Comparison of ENCODE assay signal across 1 cellular context in the genomic region with DNA sequence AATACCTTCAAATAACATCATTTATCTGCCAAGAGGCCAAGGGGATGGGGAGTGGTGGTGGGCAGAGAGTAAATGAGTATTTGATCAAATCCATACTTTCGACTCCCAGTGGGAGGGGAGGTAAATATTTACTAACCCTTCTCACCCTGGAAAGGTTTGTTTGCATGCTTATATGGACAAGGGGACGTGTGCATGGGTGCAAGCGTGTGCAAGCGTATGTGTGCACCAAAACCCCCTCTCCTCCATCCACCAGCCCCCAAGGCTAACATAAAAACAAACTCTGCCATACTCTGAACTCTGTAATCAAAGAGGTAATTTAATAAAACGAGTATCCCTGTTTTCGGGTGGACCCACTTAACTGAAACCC.
TF ChIP-seq lines count a peak whose summit lies in the region.

No MANE protein-coding gene starts in this region.

TF ChIP-seq in HepG2, 621 proteins besides CTCF, POLR2A, EP300 and RAD21 (continued from another document and continues in another):
- TF ChIP-seq, protein P1, sequence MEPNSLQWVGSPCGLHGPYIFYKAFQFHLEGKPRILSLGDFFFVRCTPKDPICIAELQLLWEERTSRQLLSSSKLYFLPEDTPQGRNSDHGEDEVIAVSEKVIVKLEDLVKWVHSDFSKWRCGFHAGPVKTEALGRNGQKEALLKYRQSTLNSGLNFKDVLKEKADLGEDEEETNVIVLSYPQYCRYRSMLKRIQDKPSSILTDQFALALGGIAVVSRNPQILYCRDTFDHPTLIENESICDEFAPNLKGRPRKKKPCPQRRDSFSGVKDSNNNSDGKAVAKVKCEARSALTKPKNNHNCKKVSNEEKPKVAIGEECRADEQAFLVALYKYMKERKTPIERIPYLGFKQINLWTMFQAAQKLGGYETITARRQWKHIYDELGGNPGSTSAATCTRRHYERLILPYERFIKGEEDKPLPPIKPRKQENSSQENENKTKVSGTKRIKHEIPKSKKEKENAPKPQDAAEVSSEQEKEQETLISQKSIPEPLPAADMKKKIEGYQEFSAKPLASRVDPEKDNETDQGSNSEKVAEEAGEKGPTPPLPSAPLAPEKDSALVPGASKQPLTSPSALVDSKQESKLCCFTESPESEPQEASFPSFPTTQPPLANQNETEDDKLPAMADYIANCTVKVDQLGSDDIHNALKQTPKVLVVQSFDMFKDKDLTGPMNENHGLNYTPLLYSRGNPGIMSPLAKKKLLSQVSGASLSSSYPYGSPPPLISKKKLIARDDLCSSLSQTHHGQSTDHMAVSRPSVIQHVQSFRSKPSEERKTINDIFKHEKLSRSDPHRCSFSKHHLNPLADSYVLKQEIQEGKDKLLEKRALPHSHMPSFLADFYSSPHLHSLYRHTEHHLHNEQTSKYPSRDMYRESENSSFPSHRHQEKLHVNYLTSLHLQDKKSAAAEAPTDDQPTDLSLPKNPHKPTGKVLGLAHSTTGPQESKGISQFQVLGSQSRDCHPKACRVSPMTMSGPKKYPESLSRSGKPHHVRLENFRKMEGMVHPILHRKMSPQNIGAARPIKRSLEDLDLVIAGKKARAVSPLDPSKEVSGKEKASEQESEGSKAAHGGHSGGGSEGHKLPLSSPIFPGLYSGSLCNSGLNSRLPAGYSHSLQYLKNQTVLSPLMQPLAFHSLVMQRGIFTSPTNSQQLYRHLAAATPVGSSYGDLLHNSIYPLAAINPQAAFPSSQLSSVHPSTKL (CRISPR knock-in tag; IDR thresholded peaks at IDR 0.05), result peak; percentile 83
- TF ChIP-seq SRF (IDR thresholded peaks at IDR 0.05; ENCODE audit: low read depth, low read length) (0 out of 2 replicates have a peak, but pooled peaks have one; percentile 36), MIXL1 (CRISPR knock-in tag; IDR thresholded peaks at IDR 0.05) (peak; percentile 81; the same call in 1 of the 2 replicates), SOX6 (IDR thresholded peaks at IDR 0.05) (no peak), SOX6 (CRISPR knock-in tag; IDR thresholded peaks at IDR 0.05) (peak; percentile 57), HOXA3 (CRISPR knock-in tag; IDR thresholded peaks at IDR 0.05) (no peak), ZNF605 (CRISPR knock-in tag; IDR thresholded peaks at IDR 0.05) (peak; percentile 73; the same call in 1 of the 2 replicates), RNF2 (conservative IDR thresholded peaks at IDR 0.05; ENCODE audit: low read depth) (no peak), BCL6 (CRISPR knock-in tag; IDR thresholded peaks at IDR 0.05) (peak; percentile 81), ZNF878 (CRISPR knock-in tag; IDR thresholded peaks at IDR 0.05) (peak; percentile 83; the same call in 1 of the 2 replicates), TCF7 (IDR thresholded peaks at IDR 0.05; ENCODE audit: low read depth) (no peak), GABPA (IDR thresholded peaks at IDR 0.05; ENCODE audit: low read depth, low read length) (no peak), GABPA (CRISPR knock-in tag; IDR thresholded peaks at IDR 0.05; ENCODE audit: low read depth) (peak; percentile 12; the same call in 1 of the 2 replicates), MXD4 (CRISPR knock-in tag; IDR thresholded peaks at IDR 0.05) (no peak), SP5 (CRISPR knock-in tag; IDR thresholded peaks at IDR 0.05; ENCODE audit: borderline replicate concordance, low read depth) (peak; percentile 100), HMG20A (CRISPR knock-in tag; IDR thresholded peaks at IDR 0.05; ENCODE audit: borderline replicate concordance) (peak; percentile 92), PPARG (CRISPR knock-in tag; conservative IDR thresholded peaks at IDR 0.05) (peak; percentile 63), ZNF724P (CRISPR knock-in tag; IDR thresholded peaks at IDR 0.05; ENCODE audit: borderline replicate concordance) (no peak), SAP130 (CRISPR knock-in tag; IDR thresholded peaks at IDR 0.05; ENCODE audit: low read depth) (peak; percentile 34; the same call in 1 of the 2 replicates), ONECUT2 (CRISPR knock-in tag; IDR thresholded peaks at IDR 0.05) (0 out of 2 replicates have a peak, but pooled peaks have one; percentile 43), ZNF614 (CRISPR knock-in tag; IDR thresholded peaks at IDR 0.05; ENCODE audit: borderline replicate concordance) (peak; percentile 44), MYNN (CRISPR knock-in tag; IDR thresholded peaks at IDR 0.05; ENCODE audit: low read depth) (no peak), FOXA1 (IDR thresholded peaks at IDR 0.05) (peak; percentile 55; the same call in 1 of the 2 replicates), FOXA1 (CRISPR knock-in tag; IDR thresholded peaks at IDR 0.05) (peak; percentile 84), SOX13 (IDR thresholded peaks at IDR 0.05) (no peak), SOX13 (CRISPR knock-in tag; conservative IDR thresholded peaks at IDR 0.05 in 1 of 2, IDR thresholded peaks at IDR 0.05 in 1 of 2) (peak in 1 of 2 experiments; percentile 74; a peak in 2 of 4 replicates), FOXA3 (CRISPR knock-in tag; IDR thresholded peaks at IDR 0.05) (peak; percentile 96), TARDBP (CRISPR knock-in tag; IDR thresholded peaks at IDR 0.05) (0 out of 2 replicates have a peak, but pooled peaks have one; percentile 31), ZNF780A (CRISPR knock-in tag; IDR thresholded peaks at IDR 0.05) (0 out of 2 replicates have a peak, but pooled peaks have one; percentile 39), EEA1 (CRISPR knock-in tag; IDR thresholded peaks at IDR 0.05; ENCODE audit: borderline replicate concordance) (no peak), GATAD1 (CRISPR knock-in tag; IDR thresholded peaks at IDR 0.05) (0 out of 2 replicates have a peak, but pooled peaks have one; percentile 15), TBX2 (CRISPR knock-in tag; IDR thresholded peaks at IDR 0.05; ENCODE audit: borderline replicate concordance) (peak; percentile 90; the same call in 1 of the 2 replicates), IRF2 (CRISPR knock-in tag; IDR thresholded peaks at IDR 0.05) (peak; percentile 63; the same call in 1 of the 2 replicates), ZC3H4 (CRISPR knock-in tag; IDR thresholded peaks at IDR 0.05; ENCODE audit: borderline replicate concordance) (no peak), HDAC1 (CRISPR knock-in tag; IDR thresholded peaks at IDR 0.05) (peak; percentile 40; the same call in 1 of the 2 replicates)
- TF ChIP-seq, protein P2, sequence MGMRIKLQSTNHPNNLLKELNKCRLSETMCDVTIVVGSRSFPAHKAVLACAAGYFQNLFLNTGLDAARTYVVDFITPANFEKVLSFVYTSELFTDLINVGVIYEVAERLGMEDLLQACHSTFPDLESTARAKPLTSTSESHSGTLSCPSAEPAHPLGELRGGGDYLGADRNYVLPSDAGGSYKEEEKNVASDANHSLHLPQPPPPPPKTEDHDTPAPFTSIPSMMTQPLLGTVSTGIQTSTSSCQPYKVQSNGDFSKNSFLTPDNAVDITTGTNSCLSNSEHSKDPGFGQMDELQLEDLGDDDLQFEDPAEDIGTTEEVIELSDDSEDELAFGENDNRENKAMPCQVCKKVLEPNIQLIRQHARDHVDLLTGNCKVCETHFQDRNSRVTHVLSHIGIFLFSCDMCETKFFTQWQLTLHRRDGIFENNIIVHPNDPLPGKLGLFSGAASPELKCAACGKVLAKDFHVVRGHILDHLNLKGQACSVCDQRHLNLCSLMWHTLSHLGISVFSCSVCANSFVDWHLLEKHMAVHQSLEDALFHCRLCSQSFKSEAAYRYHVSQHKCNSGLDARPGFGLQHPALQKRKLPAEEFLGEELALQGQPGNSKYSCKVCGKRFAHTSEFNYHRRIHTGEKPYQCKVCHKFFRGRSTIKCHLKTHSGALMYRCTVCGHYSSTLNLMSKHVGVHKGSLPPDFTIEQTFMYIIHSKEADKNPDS (CRISPR knock-in tag; IDR thresholded peaks at IDR 0.05), result peak; percentile 96; the same call in 1 of the 2 replicates
- TF ChIP-seq, protein P3, sequence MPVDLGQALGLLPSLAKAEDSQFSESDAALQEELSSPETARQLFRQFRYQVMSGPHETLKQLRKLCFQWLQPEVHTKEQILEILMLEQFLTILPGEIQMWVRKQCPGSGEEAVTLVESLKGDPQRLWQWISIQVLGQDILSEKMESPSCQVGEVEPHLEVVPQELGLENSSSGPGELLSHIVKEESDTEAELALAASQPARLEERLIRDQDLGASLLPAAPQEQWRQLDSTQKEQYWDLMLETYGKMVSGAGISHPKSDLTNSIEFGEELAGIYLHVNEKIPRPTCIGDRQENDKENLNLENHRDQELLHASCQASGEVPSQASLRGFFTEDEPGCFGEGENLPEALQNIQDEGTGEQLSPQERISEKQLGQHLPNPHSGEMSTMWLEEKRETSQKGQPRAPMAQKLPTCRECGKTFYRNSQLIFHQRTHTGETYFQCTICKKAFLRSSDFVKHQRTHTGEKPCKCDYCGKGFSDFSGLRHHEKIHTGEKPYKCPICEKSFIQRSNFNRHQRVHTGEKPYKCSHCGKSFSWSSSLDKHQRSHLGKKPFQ (CRISPR knock-in tag; IDR thresholded peaks at IDR 0.05; ENCODE audit: insufficient replicate concordance), result peak; percentile 22
- TF ChIP-seq, protein P4, sequence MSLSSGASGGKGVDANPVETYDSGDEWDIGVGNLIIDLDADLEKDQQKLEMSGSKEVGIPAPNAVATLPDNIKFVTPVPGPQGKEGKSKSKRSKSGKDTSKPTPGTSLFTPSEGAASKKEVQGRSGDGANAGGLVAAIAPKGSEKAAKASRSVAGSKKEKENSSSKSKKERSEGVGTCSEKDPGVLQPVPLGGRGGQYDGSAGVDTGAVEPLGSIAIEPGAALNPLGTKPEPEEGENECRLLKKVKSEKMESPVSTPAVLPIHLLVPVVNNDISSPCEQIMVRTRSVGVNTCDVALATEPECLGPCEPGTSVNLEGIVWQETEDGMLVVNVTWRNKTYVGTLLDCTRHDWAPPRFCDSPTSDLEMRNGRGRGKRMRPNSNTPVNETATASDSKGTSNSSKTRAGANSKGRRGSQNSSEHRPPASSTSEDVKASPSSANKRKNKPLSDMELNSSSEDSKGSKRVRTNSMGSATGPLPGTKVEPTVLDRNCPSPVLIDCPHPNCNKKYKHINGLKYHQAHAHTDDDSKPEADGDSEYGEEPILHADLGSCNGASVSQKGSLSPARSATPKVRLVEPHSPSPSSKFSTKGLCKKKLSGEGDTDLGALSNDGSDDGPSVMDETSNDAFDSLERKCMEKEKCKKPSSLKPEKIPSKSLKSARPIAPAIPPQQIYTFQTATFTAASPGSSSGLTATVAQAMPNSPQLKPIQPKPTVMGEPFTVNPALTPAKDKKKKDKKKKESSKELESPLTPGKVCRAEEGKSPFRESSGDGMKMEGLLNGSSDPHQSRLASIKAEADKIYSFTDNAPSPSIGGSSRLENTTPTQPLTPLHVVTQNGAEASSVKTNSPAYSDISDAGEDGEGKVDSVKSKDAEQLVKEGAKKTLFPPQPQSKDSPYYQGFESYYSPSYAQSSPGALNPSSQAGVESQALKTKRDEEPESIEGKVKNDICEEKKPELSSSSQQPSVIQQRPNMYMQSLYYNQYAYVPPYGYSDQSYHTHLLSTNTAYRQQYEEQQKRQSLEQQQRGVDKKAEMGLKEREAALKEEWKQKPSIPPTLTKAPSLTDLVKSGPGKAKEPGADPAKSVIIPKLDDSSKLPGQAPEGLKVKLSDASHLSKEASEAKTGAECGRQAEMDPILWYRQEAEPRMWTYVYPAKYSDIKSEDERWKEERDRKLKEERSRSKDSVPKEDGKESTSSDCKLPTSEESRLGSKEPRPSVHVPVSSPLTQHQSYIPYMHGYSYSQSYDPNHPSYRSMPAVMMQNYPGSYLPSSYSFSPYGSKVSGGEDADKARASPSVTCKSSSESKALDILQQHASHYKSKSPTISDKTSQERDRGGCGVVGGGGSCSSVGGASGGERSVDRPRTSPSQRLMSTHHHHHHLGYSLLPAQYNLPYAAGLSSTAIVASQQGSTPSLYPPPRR (CRISPR knock-in tag; IDR thresholded peaks at IDR 0.05; ENCODE audit: borderline replicate concordance), result peak; percentile 92; the same call in 1 of the 2 replicates
- TF ChIP-seq, protein P5, sequence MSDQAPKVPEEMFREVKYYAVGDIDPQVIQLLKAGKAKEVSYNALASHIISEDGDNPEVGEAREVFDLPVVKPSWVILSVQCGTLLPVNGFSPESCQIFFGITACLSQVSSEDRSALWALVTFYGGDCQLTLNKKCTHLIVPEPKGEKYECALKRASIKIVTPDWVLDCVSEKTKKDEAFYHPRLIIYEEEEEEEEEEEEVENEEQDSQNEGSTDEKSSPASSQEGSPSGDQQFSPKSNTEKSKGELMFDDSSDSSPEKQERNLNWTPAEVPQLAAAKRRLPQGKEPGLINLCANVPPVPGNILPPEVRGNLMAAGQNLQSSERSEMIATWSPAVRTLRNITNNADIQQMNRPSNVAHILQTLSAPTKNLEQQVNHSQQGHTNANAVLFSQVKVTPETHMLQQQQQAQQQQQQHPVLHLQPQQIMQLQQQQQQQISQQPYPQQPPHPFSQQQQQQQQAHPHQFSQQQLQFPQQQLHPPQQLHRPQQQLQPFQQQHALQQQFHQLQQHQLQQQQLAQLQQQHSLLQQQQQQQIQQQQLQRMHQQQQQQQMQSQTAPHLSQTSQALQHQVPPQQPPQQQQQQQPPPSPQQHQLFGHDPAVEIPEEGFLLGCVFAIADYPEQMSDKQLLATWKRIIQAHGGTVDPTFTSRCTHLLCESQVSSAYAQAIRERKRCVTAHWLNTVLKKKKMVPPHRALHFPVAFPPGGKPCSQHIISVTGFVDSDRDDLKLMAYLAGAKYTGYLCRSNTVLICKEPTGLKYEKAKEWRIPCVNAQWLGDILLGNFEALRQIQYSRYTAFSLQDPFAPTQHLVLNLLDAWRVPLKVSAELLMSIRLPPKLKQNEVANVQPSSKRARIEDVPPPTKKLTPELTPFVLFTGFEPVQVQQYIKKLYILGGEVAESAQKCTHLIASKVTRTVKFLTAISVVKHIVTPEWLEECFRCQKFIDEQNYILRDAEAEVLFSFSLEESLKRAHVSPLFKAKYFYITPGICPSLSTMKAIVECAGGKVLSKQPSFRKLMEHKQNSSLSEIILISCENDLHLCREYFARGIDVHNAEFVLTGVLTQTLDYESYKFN (CRISPR knock-in tag; conservative IDR thresholded peaks at IDR 0.05), result peak; percentile 88
- TF ChIP-seq, protein P6, sequence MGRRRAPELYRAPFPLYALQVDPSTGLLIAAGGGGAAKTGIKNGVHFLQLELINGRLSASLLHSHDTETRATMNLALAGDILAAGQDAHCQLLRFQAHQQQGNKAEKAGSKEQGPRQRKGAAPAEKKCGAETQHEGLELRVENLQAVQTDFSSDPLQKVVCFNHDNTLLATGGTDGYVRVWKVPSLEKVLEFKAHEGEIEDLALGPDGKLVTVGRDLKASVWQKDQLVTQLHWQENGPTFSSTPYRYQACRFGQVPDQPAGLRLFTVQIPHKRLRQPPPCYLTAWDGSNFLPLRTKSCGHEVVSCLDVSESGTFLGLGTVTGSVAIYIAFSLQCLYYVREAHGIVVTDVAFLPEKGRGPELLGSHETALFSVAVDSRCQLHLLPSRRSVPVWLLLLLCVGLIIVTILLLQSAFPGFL (CRISPR knock-in tag; IDR thresholded peaks at IDR 0.05), result no peak
- TF ChIP-seq, protein P7, sequence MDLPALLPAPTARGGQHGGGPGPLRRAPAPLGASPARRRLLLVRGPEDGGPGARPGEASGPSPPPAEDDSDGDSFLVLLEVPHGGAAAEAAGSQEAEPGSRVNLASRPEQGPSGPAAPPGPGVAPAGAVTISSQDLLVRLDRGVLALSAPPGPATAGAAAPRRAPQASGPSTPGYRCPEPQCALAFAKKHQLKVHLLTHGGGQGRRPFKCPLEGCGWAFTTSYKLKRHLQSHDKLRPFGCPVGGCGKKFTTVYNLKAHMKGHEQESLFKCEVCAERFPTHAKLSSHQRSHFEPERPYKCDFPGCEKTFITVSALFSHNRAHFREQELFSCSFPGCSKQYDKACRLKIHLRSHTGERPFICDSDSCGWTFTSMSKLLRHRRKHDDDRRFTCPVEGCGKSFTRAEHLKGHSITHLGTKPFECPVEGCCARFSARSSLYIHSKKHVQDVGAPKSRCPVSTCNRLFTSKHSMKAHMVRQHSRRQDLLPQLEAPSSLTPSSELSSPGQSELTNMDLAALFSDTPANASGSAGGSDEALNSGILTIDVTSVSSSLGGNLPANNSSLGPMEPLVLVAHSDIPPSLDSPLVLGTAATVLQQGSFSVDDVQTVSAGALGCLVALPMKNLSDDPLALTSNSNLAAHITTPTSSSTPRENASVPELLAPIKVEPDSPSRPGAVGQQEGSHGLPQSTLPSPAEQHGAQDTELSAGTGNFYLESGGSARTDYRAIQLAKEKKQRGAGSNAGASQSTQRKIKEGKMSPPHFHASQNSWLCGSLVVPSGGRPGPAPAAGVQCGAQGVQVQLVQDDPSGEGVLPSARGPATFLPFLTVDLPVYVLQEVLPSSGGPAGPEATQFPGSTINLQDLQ (CRISPR knock-in tag; IDR thresholded peaks at IDR 0.05), result no peak
